13 cellular contexts compared by ENCODE assay signal in the genomic region with DNA sequence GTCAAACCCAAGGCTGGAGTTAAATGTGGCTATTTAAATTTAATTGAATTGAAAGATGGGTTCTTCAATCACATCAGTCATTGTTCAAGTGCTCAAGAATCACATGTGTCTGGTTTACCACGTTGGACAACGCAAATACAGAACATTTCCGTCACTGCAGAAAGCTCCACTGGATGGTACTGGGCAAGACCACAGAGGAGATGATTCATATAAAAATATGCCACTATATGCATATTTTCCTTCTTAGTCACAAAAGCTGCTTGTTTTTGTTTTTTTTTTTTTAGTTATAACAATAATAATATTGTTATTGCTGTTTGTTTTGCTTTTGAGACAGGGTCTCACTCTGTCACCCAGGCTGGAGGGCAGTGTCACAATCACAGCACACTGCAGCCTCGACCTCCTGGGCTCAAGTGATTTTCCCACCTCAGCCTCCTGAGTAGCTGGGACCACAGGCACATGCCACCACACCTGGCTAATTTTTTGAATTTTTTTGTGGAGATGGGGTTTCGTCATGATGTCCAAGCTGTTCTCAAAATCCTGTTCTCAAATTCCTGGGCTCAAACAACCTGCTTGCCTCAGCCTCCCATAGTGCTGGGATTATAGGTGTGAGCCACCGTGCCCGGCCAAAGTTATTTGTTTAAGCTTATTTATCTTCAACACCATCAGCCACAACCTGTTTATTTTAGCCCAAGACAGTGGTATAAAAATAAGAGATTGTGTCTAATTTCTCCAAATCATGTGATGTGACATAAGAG. TPM values are rescaled to one million over a fixed set of nuclear protein-coding genes. Genes with fewer than 3 reads are reported as not detected.
A peak's percentile ranks its signal among the peaks of the same experiment; 100 is the strongest.
DNase-seq lines count a peak whose midpoint lies in the region; ATAC-seq and TF ChIP-seq lines count a peak whose summit lies in the region.
"Had no signal": no experiment of that assay in that cellular context is flagged by ENCODE, and none has a peak within 500 bp of the region (broad histone marks: within the 10 kb centered on the region; RNA-seq: fewer than 3 reads in every experiment).

No MANE protein-coding gene starts in this region.

- no peaks in the 10 kb centered on the region for H3K79me1 ChIP-seq in mesenchymal stem cell (replicated peaks; ENCODE audit: low read length, poor library complexity, severe bottlenecking)

- H3K9me3 Mint-ChIP-seq in chondrocyte (ENCODE audit: low read depth): peaks cover 9% of the 10 kb centered on the region

- peaks cover 9% of the 10 kb centered on the region for H3K4me1 Mint-ChIP-seq in chondrocyte (ENCODE audit: low read depth)

- H2AFZ ChIP-seq in mesenchymal stem cell (ENCODE audit: low read depth, low read length): no peak overlapping the region

- TF ChIP-seq CTCF in chondrocyte (IDR thresholded peaks at IDR 0.05) (no peak), upper lobe of left lung (IDR thresholded peaks at IDR 0.05) (no peak), WERI-Rb-1 (IDR thresholded peaks at IDR 0.05; ENCODE audit: low read depth, low read length) (no peak)

- peaks cover 6% of the 10 kb centered on the region for H3K4me1 ChIP-seq in mesenchymal stem cell (ENCODE audit: control insufficient read depth, insufficient read depth, low read depth, low read length)
- no peaks in the 10 kb centered on the region for H3K4me1 ChIP-seq in upper lobe of left lung
- H3K4me1 ChIP-seq: esophagus squamous epithelium, psoas muscle had no signal

- H4K91ac ChIP-seq in mesenchymal stem cell (ENCODE audit: low read length): no peak overlapping the region

- H2BK120ac ChIP-seq in mesenchymal stem cell (ENCODE audit: low read depth, low read length): no peak overlapping the region

- in situ Hi-C loops in Caki2 (cut with HindIII; ENCODE audit: low pct_unique_long_range_greater_than_20kb, low sequenced_read_pairs): no loop called here

- H3K23ac ChIP-seq in mesenchymal stem cell (ENCODE audit: low read length in 2 of 2): no peak overlapping the region

- H3K9me3 ChIP-seq in mesenchymal stem cell (ENCODE audit: control insufficient read depth, low read length) (no peaks in the 10 kb centered on the region), upper lobe of left lung (no peaks in the 10 kb centered on the region), WERI-Rb-1 (ENCODE audit: severe bottlenecking) (no peaks in the 10 kb centered on the region)
- H3K9me3 ChIP-seq: esophagus squamous epithelium, psoas muscle had no signal

- H3K36me3 Mint-ChIP-seq in chondrocyte (ENCODE audit: low read depth): no peaks in the 10 kb centered on the region
- H3K36me3 Mint-ChIP-seq: activated naive CD8-positive, alpha-beta T cell had no signal

- no peak overlapping the region for H2BK12ac ChIP-seq in mesenchymal stem cell (ENCODE audit: low read length in 2 of 2)

- ATAC-seq in upper lobe of left lung (ENCODE audit: low FRiP score in 2 of 2): no peak
- ATAC-seq: activated CD4-positive, alpha-beta T cell treated with anti-CD3 and anti-CD28 coated beads for 36 hours had no signal

- H2BK5ac ChIP-seq in mesenchymal stem cell (ENCODE audit: low read depth, low read length, poor library complexity, severe bottlenecking): no peak overlapping the region

- H3K4me3 Mint-ChIP-seq in chondrocyte (ENCODE audit: unreplicated experiment): no peak overlapping the region
- H3K4me3 Mint-ChIP-seq: activated CD4-positive, alpha-beta T cell treated with anti-CD3 and anti-CD28 coated beads for 36 hours; activated naive CD8-positive, alpha-beta T cell had no signal

- no peak overlapping the region for H2BK15ac ChIP-seq in mesenchymal stem cell (ENCODE audit: low read depth, poor library complexity, severe bottlenecking)

- peak overlapping the region; percentile 33 for H2AK5ac ChIP-seq in mesenchymal stem cell (ENCODE audit: low read length, severe bottlenecking)

- no peak overlapping the region for H3K4me2 ChIP-seq in mesenchymal stem cell (ENCODE audit: low read length, poor library complexity, severe bottlenecking)

- H3K27me3 ChIP-seq in mesenchymal stem cell (ENCODE audit: control insufficient read depth in 1 of 2, insufficient read depth in 1 of 2, low read length in 2 of 2): no peaks in the 10 kb centered on the region
- H3K27me3 ChIP-seq in upper lobe of left lung: no peaks in the 10 kb centered on the region
- H3K27me3 ChIP-seq in WERI-Rb-1 (ENCODE audit: insufficient read depth, low read depth, severe bottlenecking): no peaks in the 10 kb centered on the region
- H3K27me3 ChIP-seq: esophagus squamous epithelium had no signal

- no peak overlapping the region for H3K4me3 ChIP-seq in mesenchymal stem cell (ENCODE audit: insufficient read depth in 1 of 2, low read depth in 1 of 2, low read length in 2 of 2)
- H3K4me3 ChIP-seq in upper lobe of left lung: no peak overlapping the region
- no peak overlapping the region for H3K4me3 ChIP-seq in WERI-Rb-1 (ENCODE audit: low read depth, low read length)
- H3K4me3 ChIP-seq: esophagus squamous epithelium, psoas muscle had no signal

- H4K8ac ChIP-seq in mesenchymal stem cell (ENCODE audit: low read length): no peak overlapping the region

- DNase-seq in Caki2 (ENCODE audit: low read depth) (peak; percentile 58), MV-4-11 (lab: John Stamatoyannopoulos, UW) (peak; percentile 41), chondrocyte (ENCODE audit: low spot score) (no peak), mesenchymal stem cell (peak; percentile 85), upper lobe of left lung (no peak), DMS114 treated with DMSO at 0.1 percent for 48 hours (lab: John Stamatoyannopoulos, UW; ENCODE audit: unreplicated experiment) (no peak), WERI-Rb-1 (no peak)
- no peak for DNase-seq in stimulated activated CD4-positive, alpha-beta T cell treated with anti-CD3 and anti-CD28 coated beads, Interleukin-12 subunit alpha, Interleukin-12 subunit beta, amount 100 ng/mL, for 4 hours
- DNase-seq: activated CD4-positive, alpha-beta T cell treated with anti-CD3 and anti-CD28 coated beads for 36 hours; esophagus squamous epithelium; NCI-H2171; psoas muscle had no signal

- no peak overlapping the region for H3K14ac ChIP-seq in mesenchymal stem cell (ENCODE audit: low read length in 2 of 2)

- H3K27ac Mint-ChIP-seq in chondrocyte (ENCODE audit: unreplicated experiment): peak overlapping the region; percentile 51
- H3K27ac Mint-ChIP-seq: activated CD4-positive, alpha-beta T cell treated with anti-CD3 and anti-CD28 coated beads for 36 hours; activated naive CD8-positive, alpha-beta T cell had no signal

- WGBS in mesenchymal stem cell: 22% methylated on average over 6 of the region's 7 CpGs
- WGBS in upper lobe of left lung, 2 donors: 80% methylated on average over 7 of the region's 7 CpGs

- H3K36me3 ChIP-seq in mesenchymal stem cell (ENCODE audit: control insufficient read depth in 1 of 2, insufficient read depth in 2 of 2, low read depth in 1 of 2, low read length in 2 of 2) (peaks cover 0 to 10% of the 10 kb centered on the region in 2 experiments), upper lobe of left lung (no peaks in the 10 kb centered on the region), WERI-Rb-1 (no peaks in the 10 kb centered on the region)
- H3K36me3 ChIP-seq: esophagus squamous epithelium had no signal

- peaks cover 3% of the 10 kb centered on the region for H3K27me3 Mint-ChIP-seq in chondrocyte (ENCODE audit: low read depth)
- H3K27me3 Mint-ChIP-seq: activated naive CD8-positive, alpha-beta T cell had no signal

- H3K4ac ChIP-seq in mesenchymal stem cell (ENCODE audit: low read depth in 1 of 2, low read length in 2 of 2): no peak overlapping the region

- H3K27ac ChIP-seq in mesenchymal stem cell (ENCODE audit: low read length, poor library complexity, severe bottlenecking): no peak overlapping the region
- H3K27ac ChIP-seq in upper lobe of left lung: no peak overlapping the region
- H3K27ac ChIP-seq in WERI-Rb-1: no peak overlapping the region
- H3K27ac ChIP-seq: esophagus squamous epithelium, psoas muscle had no signal

- TF ChIP-seq POLR2A in upper lobe of left lung (IDR thresholded peaks at IDR 0.05): no peak

- H3K9ac ChIP-seq in mesenchymal stem cell (ENCODE audit: low read length): no peak overlapping the region

- TF ChIP-seq EP300 in upper lobe of left lung (IDR thresholded peaks at IDR 0.05): no peak

- no peak overlapping the region for H3K18ac ChIP-seq in mesenchymal stem cell (ENCODE audit: low read depth in 1 of 2, low read length in 2 of 2)

RNA-seq across cellular contexts. Expression of gene RTP3, which starts 19.4 kb away (rescaled TPM):
- not detected in 2 replicates for total RNA-seq in Caki2 (2014; rRNA removed; shearing (Covaris generic); ENCODE audit: low replicate concordance)
- total RNA-seq in chondrocyte (not detected in 3 replicates), upper lobe of left lung (not detected)
- not detected for polyA plus RNA-seq in mesenchymal stem cell (2013, experiment 1 of 2)
- not detected for polyA plus RNA-seq in mesenchymal stem cell (2013, experiment 2 of 2)
- total RNA-seq: activated CD4-positive, alpha-beta T cell treated with anti-CD3 and anti-CD28 coated beads for 36 hours; esophagus squamous epithelium; psoas muscle had no signal

RNA-seq across cellular contexts. Expression of gene LRRC2, which starts 48.9 kb away (rescaled TPM):
- not detected in 2 replicates for total RNA-seq in Caki2 (2014; rRNA removed; shearing (Covaris generic); ENCODE audit: low replicate concordance)
- 0.46 to 2.2 TPM (median 1.9 TPM) in 3 replicates for total RNA-seq in chondrocyte
- 0.43 TPM for polyA plus RNA-seq in mesenchymal stem cell (2013, experiment 1 of 2)
- polyA plus RNA-seq in mesenchymal stem cell (2013, experiment 2 of 2): 0.47 TPM
- total RNA-seq in upper lobe of left lung: 1 to 10 TPM; 1.1 to 4.2 (median 1.5) TPM

RNA-seq across cellular contexts. Expression of gene LTF, which starts 52.5 kb away (rescaled TPM):
- total RNA-seq in Caki2 (2014; rRNA removed; shearing (Covaris generic); ENCODE audit: low replicate concordance): not detected in 2 replicates
- total RNA-seq in chondrocyte: not detected in 3 replicates
- polyA plus RNA-seq in mesenchymal stem cell (2013, experiment 1 of 2): 0.04 TPM
- 0.04 TPM for polyA plus RNA-seq in mesenchymal stem cell (2013, experiment 2 of 2)
- 10 to 100 TPM in 3 of 6 donors, 1 to 10 TPM in 3; 3.3 to 85.9 (median 12.5) TPM for total RNA-seq in upper lobe of left lung
- total RNA-seq: activated CD4-positive, alpha-beta T cell treated with anti-CD3 and anti-CD28 coated beads for 36 hours had no signal

Comparison
In these comparisons a context has a peak if more than half of its experiments do, and no peak if none do; other contexts are left out.
1. DNase-seq: peak in Caki2 (single experiment), MV-4-11 (single experiment) and mesenchymal stem cell (single experiment); none in chondrocyte (single experiment), upper lobe of left lung (0 of 2), DMS114 treated with DMSO at 0.1 percent for 48 hours (single experiment), stimulated activated CD4-positive, alpha-beta T cell treated with anti-CD3 and anti-CD28 coated beads, Interleukin-12 subunit alpha, Interleukin-12 subunit beta, amount 100 ng/mL, for 4 hours (single experiment) and WERI-Rb-1 (single experiment).